ENCODE assay signal across 15 cellular contexts in genomic region chr7:56175086-56175760, GRCh38. TPM values are rescaled to one million over a fixed set of nuclear protein-coding genes. Genes with fewer than 3 reads are reported as not detected.
DNase-seq lines count a peak whose midpoint lies in the region; ATAC-seq and TF ChIP-seq lines count a peak whose summit lies in the region.
"Had no signal": no experiment of that assay in that cellular context is flagged by ENCODE, and none has a peak within 500 bp of the region (broad histone marks: within the 10 kb centered on the region; RNA-seq: fewer than 3 reads in every experiment).

No MANE protein-coding gene starts in this region.

- H3K36me3 ChIP-seq in prostate gland, result no peaks in the 10 kb centered on the region
- H3K36me3 ChIP-seq in uterus, result no peaks in the 10 kb centered on the region

- 6% methylated on average over 39 of the region's 62 CpGs for WGBS in prostate gland

- H3K4me1 ChIP-seq in prostate gland (replicated peaks) (no peaks in the 10 kb centered on the region), uterus (no peaks in the 10 kb centered on the region)
- H3K4me1 ChIP-seq: A549 had no signal

- H3K36me3 Mint-ChIP-seq in stimulated activated effector memory CD8-positive, alpha-beta T cell treated with anti-CD3 and anti-CD28 coated beads, Interleukin-12 subunit alpha, Interleukin-12 subunit beta, amount 100 ng/mL, for 72 hours, result no peaks in the 10 kb centered on the region

- H3K9me3 Mint-ChIP-seq in stimulated activated effector memory CD8-positive, alpha-beta T cell treated with anti-CD3 and anti-CD28 coated beads, Interleukin-12 subunit alpha, Interleukin-12 subunit beta, amount 100 ng/mL, for 72 hours, result no peaks in the 10 kb centered on the region

- H3K27ac ChIP-seq in prostate gland (no peak overlapping the region), uterus (no peak overlapping the region)
- H3K27ac ChIP-seq: A549 had no signal

- intact Hi-C loops in Right ventricle myocardium inferior (cut with DNase I) (no loop called here), cardiac septum (cut with DNase I) (no loop called here), left cardiac atrium (cut with DNase I) (no loop called here), prostate gland (cut with DNase I) (no loop called here), uterus (cut with DNase I; ENCODE audit: low total_unique reads) (no loop called here)

- ATAC-seq in Right ventricle myocardium inferior (peak; percentile 52), left cardiac atrium (peak; percentile 61 to 86), GM19397 (IDR thresholded peaks at IDR 0.05; ENCODE audit: unreplicated experiment) (no peak)
- no peak for ATAC-seq in stimulated activated effector memory CD8-positive, alpha-beta T cell treated with anti-CD3 and anti-CD28 coated beads, Interleukin-12 subunit alpha, Interleukin-12 subunit beta, amount 100 ng/mL, for 72 hours
- ATAC-seq: A549, PC-3 had no signal

- no peak for TF ChIP-seq CTCF in prostate gland (IDR thresholded peaks at IDR 0.05)
- TF ChIP-seq CTCF in uterus (IDR thresholded peaks at IDR 0.05), result no peak

- peak overlapping the region; percentile 18 to 21 for H3K4me3 ChIP-seq in prostate gland
- H3K4me3 ChIP-seq in uterus, result peak overlapping the region; percentile 31 to 34
- H3K4me3 ChIP-seq: A549 had no signal

- no peaks in the 10 kb centered on the region for H3K4me1 Mint-ChIP-seq in stimulated activated effector memory CD8-positive, alpha-beta T cell treated with anti-CD3 and anti-CD28 coated beads, Interleukin-12 subunit alpha, Interleukin-12 subunit beta, amount 100 ng/mL, for 72 hours
- H3K4me1 Mint-ChIP-seq: activated naive CD4-positive, alpha-beta T cell treated with anti-CD3 and anti-CD28 coated beads, Interleukin-2, amount 10 ng/mL, durations not matched to agents 7 days and 5 days had no signal

- DNase-seq in Right ventricle myocardium inferior (ENCODE audit: missing footprints) (no peak), cardiac septum (ENCODE audit: low spot score) (no peak), left cardiac atrium (peak; percentile 70), prostate gland (ENCODE audit: low spot score) (no peak), uterus (peak; percentile 15 to 49), cerebellar cortex (ENCODE audit: low spot score) (no peak)
- no peak for DNase-seq in stimulated activated effector memory CD8-positive, alpha-beta T cell treated with anti-CD3 and anti-CD28 coated beads, Interleukin-12 subunit alpha, Interleukin-12 subunit beta, amount 100 ng/mL, for 72 hours (ENCODE audit: low spot score in 2 of 2)
- DNase-seq: activated naive CD4-positive, alpha-beta T cell treated with anti-CD3 and anti-CD28 coated beads, Interleukin-2, amount 10 ng/mL, durations not matched to agents 7 days and 5 days; DMS153; Karpas-422; kidney glomerular epithelial cell; PC-3; stimulated activated CD4-positive, alpha-beta T cell treated with anti-CD3 and anti-CD28 coated beads, Interleukin-4, amount 100 ng/mL, for 4 hours had no signal

- H3K27me3 ChIP-seq in prostate gland (replicated peaks; ENCODE audit: insufficient read depth) (peaks cover 8% of the 10 kb centered on the region), uterus (no peaks in the 10 kb centered on the region)

- H3K9me3 ChIP-seq in prostate gland (no peaks in the 10 kb centered on the region), uterus (no peaks in the 10 kb centered on the region)

- H3K27ac Mint-ChIP-seq in stimulated activated effector memory CD8-positive, alpha-beta T cell treated with anti-CD3 and anti-CD28 coated beads, Interleukin-12 subunit alpha, Interleukin-12 subunit beta, amount 100 ng/mL, for 72 hours, result no peak overlapping the region
- H3K27ac Mint-ChIP-seq: activated naive CD4-positive, alpha-beta T cell treated with anti-CD3 and anti-CD28 coated beads, Interleukin-2, amount 10 ng/mL, durations not matched to agents 7 days and 5 days had no signal

- no peak overlapping the region for H3K4me3 Mint-ChIP-seq in stimulated activated effector memory CD8-positive, alpha-beta T cell treated with anti-CD3 and anti-CD28 coated beads, Interleukin-12 subunit alpha, Interleukin-12 subunit beta, amount 100 ng/mL, for 72 hours
- H3K4me3 Mint-ChIP-seq: activated naive CD4-positive, alpha-beta T cell treated with anti-CD3 and anti-CD28 coated beads, Interleukin-2, amount 10 ng/mL, durations not matched to agents 7 days and 5 days had no signal

- no peak for TF ChIP-seq POLR2A in prostate gland (IDR thresholded peaks at IDR 0.05)
- TF ChIP-seq POLR2A in uterus (IDR thresholded peaks at IDR 0.05), result no peak

RNA-seq across cellular contexts. Expression of gene NUPR2, which starts 59.0 kb away (rescaled TPM):
- total RNA-seq in Right ventricle myocardium inferior (not detected), cardiac septum (not detected), left cardiac atrium (not detected), prostate gland (10 to 100 TPM; 11.1 to 40.4 TPM), uterus (not detected)
- total RNA-seq: PC-3 had no signal

Comparison
In these comparisons a context has a peak if more than half of its experiments do, and no peak if none do; other contexts are left out.
1. DNase-seq: peak in left cardiac atrium (single experiment) and uterus (2 of 2); none in Right ventricle myocardium inferior (single experiment), cardiac septum (single experiment), prostate gland (single experiment), stimulated activated effector memory CD8-positive, alpha-beta T cell treated with anti-CD3 and anti-CD28 coated beads, Interleukin-12 subunit alpha, Interleukin-12 subunit beta, amount 100 ng/mL, for 72 hours (0 of 2) and cerebellar cortex (single experiment).
2. ATAC-seq: peak in Right ventricle myocardium inferior (single experiment) and left cardiac atrium (2 of 2); none in stimulated activated effector memory CD8-positive, alpha-beta T cell treated with anti-CD3 and anti-CD28 coated beads, Interleukin-12 subunit alpha, Interleukin-12 subunit beta, amount 100 ng/mL, for 72 hours (single experiment) and GM19397 (single experiment).